Comparison of ENCODE assay signal across 37 cellular contexts in the genomic region with DNA sequence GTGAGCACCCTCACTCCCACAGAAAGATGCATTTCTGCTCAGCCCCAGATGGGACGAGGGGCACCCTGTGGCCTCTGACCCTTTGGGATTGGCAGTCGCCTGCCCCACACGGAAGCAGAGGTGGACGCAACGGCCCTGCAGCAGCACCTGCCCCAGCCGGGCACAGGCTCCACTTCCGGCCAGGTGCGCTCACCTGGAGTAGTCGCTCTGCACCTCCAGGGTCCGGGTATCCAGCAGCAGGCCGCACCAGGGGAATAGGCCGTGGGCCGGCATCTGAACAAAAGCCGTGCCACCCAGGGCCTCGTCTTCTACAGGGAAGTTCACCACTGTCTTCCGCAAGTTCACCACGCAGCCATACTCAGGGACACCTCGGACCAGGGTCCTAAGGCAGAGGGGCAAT. TPM values are rescaled to one million over a fixed set of nuclear protein-coding genes. Genes with fewer than 3 reads are reported as not detected.
"Had no signal": no experiment of that assay in that cellular context is flagged by ENCODE, and none has a peak within 500 bp of the region (broad histone marks: within the 10 kb centered on the region; RNA-seq: fewer than 3 reads in every experiment).

No MANE protein-coding gene starts in this region.

- H3K27me3 Mint-ChIP-seq: activated naive CD8-positive, alpha-beta T cell; activated naive CD8-positive, alpha-beta T cell treated with anti-CD3 and anti-CD28 coated beads, Interleukin-2, amount 50 U/mL, for 24 hours had no signal

- ATAC-seq: activated CD8-positive, alpha-beta memory T cell treated with anti-CD3 and anti-CD28 coated beads, Interleukin-2, amount 10 ng/mL, durations not matched to agents 7 days and 5 days; activated naive CD8-positive, alpha-beta T cell treated with anti-CD3 and anti-CD28 coated beads, Interleukin-2, amount 50 U/mL, for 24 hours; PC-3 had no signal

- H3K36me3 Mint-ChIP-seq: activated CD8-positive, alpha-beta memory T cell treated with anti-CD3 and anti-CD28 coated beads, Interleukin-2, amount 10 ng/mL, durations not matched to agents 7 days and 5 days; brain had no signal

- H3K4me3 Mint-ChIP-seq: activated CD4-positive, alpha-beta memory T cell treated with anti-CD3 and anti-CD28 coated beads, Interleukin-2, amount 10 ng/mL, durations not matched to agents 7 days and 5 days; activated CD8-positive, alpha-beta memory T cell treated with anti-CD3 and anti-CD28 coated beads, Interleukin-2, amount 10 ng/mL, durations not matched to agents 7 days and 5 days; activated naive CD4-positive, alpha-beta T cell treated with anti-CD3 and anti-CD28 coated beads, Interleukin-2, amount 10 ng/mL, durations not matched to agents 7 days and 5 days; activated naive CD8-positive, alpha-beta T cell; activated naive CD8-positive, alpha-beta T cell treated with anti-CD3 and anti-CD28 coated beads, Interleukin-2, amount 50 U/mL, for 24 hours; brain had no signal

- H3K4me1 ChIP-seq: Peyer's patch had no signal

- H3K4me1 Mint-ChIP-seq: brain had no signal

- H3K27ac Mint-ChIP-seq: activated CD4-positive, alpha-beta memory T cell treated with anti-CD3 and anti-CD28 coated beads, Interleukin-2, amount 10 ng/mL, durations not matched to agents 7 days and 5 days; activated CD8-positive, alpha-beta memory T cell treated with anti-CD3 and anti-CD28 coated beads, Interleukin-2, amount 10 ng/mL, durations not matched to agents 7 days and 5 days; activated naive CD4-positive, alpha-beta T cell treated with anti-CD3 and anti-CD28 coated beads, Interleukin-2, amount 10 ng/mL, durations not matched to agents 7 days and 5 days; activated naive CD8-positive, alpha-beta T cell; activated naive CD8-positive, alpha-beta T cell treated with anti-CD3 and anti-CD28 coated beads, Interleukin-2, amount 50 U/mL, for 24 hours; brain had no signal

- DNase-seq: activated CD4-positive, alpha-beta memory T cell treated with anti-CD3 and anti-CD28 coated beads, Interleukin-2, amount 10 ng/mL, durations not matched to agents 7 days and 5 days; activated CD4-positive, alpha-beta T cell treated with anti-CD3 and anti-CD28 coated beads for 1 hour; activated CD4-positive, alpha-beta T cell treated with anti-CD3 and anti-CD28 coated beads for 48 hours; activated CD4-positive, CD25-positive, alpha-beta regulatory T cell; activated CD8-positive, alpha-beta memory T cell treated with anti-CD3 and anti-CD28 coated beads for 24 hours; activated CD8-positive, alpha-beta memory T cell treated with anti-CD3 and anti-CD28 coated beads, Interleukin-2, amount 10 ng/mL, durations not matched to agents 7 days and 5 days; activated CD8-positive, alpha-beta memory T cell treated with anti-CD3 and anti-CD28 coated beads, Interleukin-2, amount 50 U/mL, for 48 hours; activated effector memory CD4-positive, alpha-beta T cell treated with Interleukin-2 at 50 U/mL for 16 hours; activated naive CD4-positive, alpha-beta T cell treated with anti-CD3 and anti-CD28 coated beads, Interleukin-2, amount 10 ng/mL, durations not matched to agents 7 days and 5 days; activated naive CD8-positive, alpha-beta T cell treated with anti-CD3 and anti-CD28 coated beads, Interleukin-2, amount 50 U/mL, for 24 hours; activated T-cell treated with anti-CD3 and anti-CD28 coated beads, Interleukin-2, amount 50 U/mL, for 48 hours; anterior cingulate cortex; caudate nucleus; cerebellar nuclear complex; MG63; NCI-H1048; NCI-H1105 treated with DMSO at 0.1 percent for 48 hours; NCI-H1436; NCI-H1694; NCI-H1930; NCI-H2081 treated with DMSO at 0.1 percent for 48 hours; NCI-H226; NCI-H446 treated with DMSO at 0.1 percent for 48 hours; NCI-H524; NCI-H69; NCI-H82; PC-3; Peyer's patch; RPMI8226; SW 1271; T-helper 1 cell; T-helper 2 cell; T-helper 9 cell had no signal

- H3K27ac ChIP-seq: Peyer's patch, VCaP had no signal

- H3K9me3 ChIP-seq: MG63, Peyer's patch had no signal

- H3K4me3 ChIP-seq: MG63, Peyer's patch had no signal

- H3K36me3 ChIP-seq: MG63, Peyer's patch had no signal

- H3K27me3 ChIP-seq: Peyer's patch had no signal

- H3K9me3 Mint-ChIP-seq: activated CD4-positive, alpha-beta memory T cell treated with anti-CD3 and anti-CD28 coated beads, Interleukin-2, amount 10 ng/mL, durations not matched to agents 7 days and 5 days; activated naive CD4-positive, alpha-beta T cell treated with anti-CD3 and anti-CD28 coated beads, Interleukin-2, amount 10 ng/mL, durations not matched to agents 7 days and 5 days; activated naive CD8-positive, alpha-beta T cell treated with anti-CD3 and anti-CD28 coated beads, Interleukin-2, amount 50 U/mL, for 24 hours had no signal

RNA-seq across cellular contexts. Expression of a gene that starts 30.7 kb away (rescaled TPM):
- total RNA-seq: bronchial epithelial cell had no signal

RNA-seq across cellular contexts. Expression of a gene that starts 39.0 kb away (rescaled TPM):
- total RNA-seq: activated CD4-positive, alpha-beta memory T cell treated with anti-CD3 and anti-CD28 coated beads, Interleukin-2, amount 10 ng/mL, durations not matched to agents 7 days and 5 days; activated CD8-positive, alpha-beta memory T cell treated with anti-CD3 and anti-CD28 coated beads, Interleukin-2, amount 10 ng/mL, durations not matched to agents 7 days and 5 days; bronchial epithelial cell; PC-3 had no signal
